In genomic region chr12:105931104-105931503, GRCh38 we compare ENCODE assay signal across 20 cellular contexts.
DNase-seq lines count a peak whose midpoint lies in the region; ATAC-seq, FAIRE-seq and TF ChIP-seq lines count a peak whose summit lies in the region.
"Had no signal": no experiment of that assay in that cellular context is flagged by ENCODE, and none has a peak within 500 bp of the region (broad histone marks: within the 10 kb centered on the region; RNA-seq: fewer than 3 reads in every experiment).

No MANE protein-coding gene starts in this region.

- H3K4me3 ChIP-seq in K562 (no peak overlapping the region), left lung (no peak overlapping the region), trophoblast cell (ENCODE audit: low read depth, low read length) (no peak overlapping the region)
- H3K4me3 ChIP-seq: SK-N-MC had no signal

- ATAC-seq in K562, result peak; percentile 47
- ATAC-seq in left lung, result peak; percentile 34
- no peak for ATAC-seq in HG02623 (IDR thresholded peaks at IDR 0.05; ENCODE audit: unreplicated experiment)

- no peak for TF ChIP-seq POLR2A in K562 (conservative IDR thresholded peaks at IDR 0.05)

- POLR2A ChIA-PET in K562 (lab: Yijun Ruan, JAX), result interaction anchor here (0.8 kb wide), 1 partner anchor 10 kb away, joined by 3 read pairs; no protein-coding TSS in a partner anchor
- POLR2A ChIA-PET in activated CD4-positive, alpha-beta memory T cell treated with anti-CD3 and anti-CD28 coated beads, Interleukin-2, amount 10 ng/mL, durations not matched to agents 7 days and 5 days (lab: Charles Lee), result no interaction called here

- intact Hi-C loops in K562 (cut with micrococcal nuclease) (no loop called here), left lung (cut with DNase I) (no loop called here)

- H3K27ac Mint-ChIP-seq in activated CD4-positive, alpha-beta memory T cell treated with anti-CD3 and anti-CD28 coated beads, Interleukin-2, amount 10 ng/mL, durations not matched to agents 7 days and 5 days, result no peak overlapping the region
- H3K27ac Mint-ChIP-seq: CD14-positive monocyte, H9 had no signal

- peak overlapping the region; percentile 64 for H2AK5ac ChIP-seq in trophoblast cell (ENCODE audit: low read length)

- H3K4me2 ChIP-seq in K562 (ENCODE audit: insufficient read depth, low read length) (no peak overlapping the region; the same call in 1 of the 2 replicates), trophoblast cell (ENCODE audit: low read length) (no peak overlapping the region)

- TF ChIP-seq CTCF in K562 (IDR thresholded peaks at IDR 0.05 in 2 of 3, conservative IDR thresholded peaks at IDR 0.05 in 1 of 3; ENCODE audit: insufficient read depth in 2 of 3, low read depth in 1 of 3, low read length in 3 of 3) (no peak), left lung (IDR thresholded peaks at IDR 0.05) (no peak), GM20000 (IDR thresholded peaks at IDR 0.05; ENCODE audit: extremely low read depth, missing control alignments) (no peak)

- peaks cover 2% of the 10 kb centered on the region for H3K27me3 Mint-ChIP-seq in activated CD4-positive, alpha-beta memory T cell treated with anti-CD3 and anti-CD28 coated beads, Interleukin-2, amount 10 ng/mL, durations not matched to agents 7 days and 5 days

- H3K14ac ChIP-seq in trophoblast cell (ENCODE audit: low read length), result peak overlapping the region; percentile 49

- H3K9ac ChIP-seq in K562 (ENCODE audit: insufficient read depth in 1 of 2, low read depth in 2 of 2, low read length in 2 of 2), result no peak overlapping the region
- no peak overlapping the region for H3K9ac ChIP-seq in trophoblast cell (ENCODE audit: low read length)

- H4K20me1 ChIP-seq in K562 (replicated peaks; ENCODE audit: control insufficient read depth, insufficient read depth, low read length), result no peaks in the 10 kb centered on the region

- CTCF ChIA-PET in K562 (lab: Yijun Ruan, JAX; ENCODE audit: low intra/inter-chr PET ratio), result no interaction called here
- CTCF ChIA-PET in activated CD4-positive, alpha-beta memory T cell treated with anti-CD3 and anti-CD28 coated beads, Interleukin-2, amount 10 ng/mL, durations not matched to agents 7 days and 5 days (lab: Charles Lee), result no interaction called here

- H3K9me1 ChIP-seq in K562 (ENCODE audit: control insufficient read depth, insufficient read depth, low read length), result no peaks in the 10 kb centered on the region

- no peak overlapping the region for H3K18ac ChIP-seq in trophoblast cell (ENCODE audit: low read length)

- 0 out of 4 replicates have a peak, but pooled peaks of 1 of the 2 experiments have one; percentile 16 for TF ChIP-seq RAD21 in K562 (CRISPR knock-in tag; conservative IDR thresholded peaks at IDR 0.05 in 1 of 2, IDR thresholded peaks at IDR 0.05 in 1 of 2)

- no peak for FAIRE-seq in K562 (lab: Jason Lieb, UNC)

- H3K36me3 Mint-ChIP-seq in activated CD4-positive, alpha-beta memory T cell treated with anti-CD3 and anti-CD28 coated beads, Interleukin-2, amount 10 ng/mL, durations not matched to agents 7 days and 5 days (ENCODE audit: low read depth), result no peaks in the 10 kb centered on the region
- H3K36me3 Mint-ChIP-seq: CD14-positive monocyte had no signal

- no peaks in the 10 kb centered on the region for H3K9me3 ChIP-seq in K562 (replicated peaks; ENCODE audit: control insufficient read depth, insufficient read depth, low read depth, low read length)
- no peaks in the 10 kb centered on the region for H3K9me3 ChIP-seq in left lung
- peaks cover 2% of the 10 kb centered on the region for H3K9me3 ChIP-seq in trophoblast cell (ENCODE audit: insufficient read depth, low read depth, low read length)

- no peaks in the 10 kb centered on the region for H3K4me1 Mint-ChIP-seq in activated CD4-positive, alpha-beta memory T cell treated with anti-CD3 and anti-CD28 coated beads, Interleukin-2, amount 10 ng/mL, durations not matched to agents 7 days and 5 days
- H3K4me1 Mint-ChIP-seq: CD14-positive monocyte had no signal

- H3K27ac ChIP-seq in K562 (ENCODE audit: extremely low read depth, low read depth, low read length) (no peak overlapping the region), left lung (no peak overlapping the region), trophoblast cell (ENCODE audit: low read depth, low read length) (no peak overlapping the region)
- H3K27ac ChIP-seq: HL-60, SK-N-MC had no signal

- in situ Hi-C loops in K562 (cut with MboI), result no loop called here

- WGBS in K562 (ENCODE audit: insufficient coverage, low coverage, missing lambda C conversion rate), result 15% methylated on average over 4 of the region's 4 CpGs
- WGBS in trophoblast cell (ENCODE audit: extremely low coverage, insufficient coverage, insufficient read length), result no CpG with 5 or more reads among the region's 4 CpGs

- peak overlapping the region; percentile 82 for H4K91ac ChIP-seq in trophoblast cell (ENCODE audit: low read depth, low read length)

- BruUV-seq in K562 (replicated peaks; lab: Mats Ljungman, UMichigan), result no TSS peak

- H4K8ac ChIP-seq in trophoblast cell (ENCODE audit: low read depth, low read length), result peak overlapping the region; percentile 61

- no peaks in the 10 kb centered on the region for H3K36me3 ChIP-seq in K562 (ENCODE audit: control insufficient read depth, insufficient read depth, low read length)
- H3K36me3 ChIP-seq in left lung, result no peaks in the 10 kb centered on the region
- H3K36me3 ChIP-seq in trophoblast cell (ENCODE audit: control insufficient read depth in 1 of 2, insufficient read depth in 2 of 2, low read length in 2 of 2), result no peaks in the 10 kb centered on the region

- no peak overlapping the region for H4K12ac ChIP-seq in trophoblast cell (ENCODE audit: low read depth, low read length)

- peak; percentile 40; the same call in 1 of the 2 replicates for TF ChIP-seq EP300 in K562 (IDR thresholded peaks at IDR 0.05; ENCODE audit: low read length)

- H3K27me3 ChIP-seq in K562 (ENCODE audit: control insufficient read depth in 2 of 2, insufficient read depth in 2 of 2, low read length in 2 of 2) (no peaks in the 10 kb centered on the region; a peak in 1 of 5 replicates), left lung (no peaks in the 10 kb centered on the region), trophoblast cell (ENCODE audit: insufficient read depth, low read length) (no peaks in the 10 kb centered on the region)

- H3K4ac ChIP-seq in trophoblast cell (ENCODE audit: low read depth, low read length), result peak overlapping the region; percentile 47

- H3K23ac ChIP-seq in trophoblast cell (ENCODE audit: low read length), result no peak overlapping the region

- H3K79me2 ChIP-seq in K562 (ENCODE audit: control insufficient read depth, insufficient read depth, low read length), result no peaks in the 10 kb centered on the region
- no peaks in the 10 kb centered on the region for H3K79me2 ChIP-seq in trophoblast cell (ENCODE audit: control insufficient read depth, insufficient read depth, low read length, poor library complexity)

- H2BK12ac ChIP-seq in trophoblast cell (ENCODE audit: low read length), result peak overlapping the region; percentile 89

- DNase-seq in MV-4-11 (lab: John Stamatoyannopoulos, UW) (peak; percentile 28), K562 (ENCODE audit: extremely low read depth in 1 of 4, low spot score in 3 of 4) (no peak), left lung (no peak), trophoblast cell (no peak), NCI-H82 (lab: John Stamatoyannopoulos, UW) (no peak), GM20000 (ENCODE audit: low spot score) (no peak)
- no peak for DNase-seq in activated CD4-positive, alpha-beta memory T cell treated with anti-CD3 and anti-CD28 coated beads, Interleukin-2, amount 10 ng/mL, durations not matched to agents 7 days and 5 days
- DNase-seq: ACHN, DMS79, H9, NCI-H1436 treated with DMSO at 0.1 percent for 48 hours, NCI-H2029, NCI-H2171, NCI-H446, NCI-H526 treated with DMSO at 0.1 percent for 48 hours, Right ventricle myocardium superior had no signal

- H2AFZ ChIP-seq in K562 (ENCODE audit: low read depth, low read length), result 0 out of 2 replicates have a peak overlapping the region, but pooled peaks have one; percentile 5
- H2AFZ ChIP-seq in trophoblast cell (ENCODE audit: insufficient read depth, low read length, poor library complexity), result no peak overlapping the region

- no peak overlapping the region for H2BK5ac ChIP-seq in trophoblast cell (ENCODE audit: low read depth, low read length, poor library complexity)

- no peaks in the 10 kb centered on the region for H3K9me3 Mint-ChIP-seq in activated CD4-positive, alpha-beta memory T cell treated with anti-CD3 and anti-CD28 coated beads, Interleukin-2, amount 10 ng/mL, durations not matched to agents 7 days and 5 days

- peak overlapping the region; percentile 56 for H2BK120ac ChIP-seq in trophoblast cell (ENCODE audit: insufficient read depth, low read length, poor library complexity)

- H3K4me1 ChIP-seq in K562 (replicated peaks in 1 of 2; ENCODE audit: control insufficient read depth in 2 of 2, insufficient read depth in 2 of 2, low read length in 2 of 2) (peaks cover 0 to 17% of the 10 kb centered on the region in 2 experiments; a peak in 3 of 5 replicates), left lung (peaks cover 0 to 12% of the 10 kb centered on the region in 2 donors), trophoblast cell (ENCODE audit: control insufficient read depth in 1 of 2, insufficient read depth in 2 of 2, low read length in 2 of 2) (peaks cover 21 to 24% of the 10 kb centered on the region in 2 experiments)

- H3K79me1 ChIP-seq in trophoblast cell (ENCODE audit: low read length), result peaks cover 32% of the 10 kb centered on the region

- H3K4me3 Mint-ChIP-seq in activated CD4-positive, alpha-beta memory T cell treated with anti-CD3 and anti-CD28 coated beads, Interleukin-2, amount 10 ng/mL, durations not matched to agents 7 days and 5 days, result no peak overlapping the region
- H3K4me3 Mint-ChIP-seq: CD14-positive monocyte, H9 had no signal

TF ChIP-seq in K562, 482 proteins besides CTCF, POLR2A, EP300 and RAD21 (continues in another document):
- TF ChIP-seq IFI16 (CRISPR knock-in tag; IDR thresholded peaks at IDR 0.05), result no peak
- peak in 1 of 2 experiments; percentile 15; a peak in 1 of 4 replicates for TF ChIP-seq RCOR1 (IDR thresholded peaks at IDR 0.05; ENCODE audit: borderline replicate concordance in 1 of 2, low read depth in 2 of 2, low read length in 2 of 2)
- TF ChIP-seq RAD51 (IDR thresholded peaks at IDR 0.05; ENCODE audit: borderline replicate concordance, low read depth), result no peak
- TF ChIP-seq CEBPB (tag; IDR thresholded peaks at IDR 0.05), result peak; percentile 98
- no peak for TF ChIP-seq CEBPG (CRISPR knock-in tag; IDR thresholded peaks at IDR 0.05)
- TF ChIP-seq CEBPG (tag; conservative IDR thresholded peaks at IDR 0.05 in 1 of 2, IDR thresholded peaks at IDR 0.05 in 1 of 2), result peak; percentile 80 to 96
- no peak for TF ChIP-seq ZNF583 (CRISPR knock-in tag; IDR thresholded peaks at IDR 0.05)
